In the genomic region with DNA sequence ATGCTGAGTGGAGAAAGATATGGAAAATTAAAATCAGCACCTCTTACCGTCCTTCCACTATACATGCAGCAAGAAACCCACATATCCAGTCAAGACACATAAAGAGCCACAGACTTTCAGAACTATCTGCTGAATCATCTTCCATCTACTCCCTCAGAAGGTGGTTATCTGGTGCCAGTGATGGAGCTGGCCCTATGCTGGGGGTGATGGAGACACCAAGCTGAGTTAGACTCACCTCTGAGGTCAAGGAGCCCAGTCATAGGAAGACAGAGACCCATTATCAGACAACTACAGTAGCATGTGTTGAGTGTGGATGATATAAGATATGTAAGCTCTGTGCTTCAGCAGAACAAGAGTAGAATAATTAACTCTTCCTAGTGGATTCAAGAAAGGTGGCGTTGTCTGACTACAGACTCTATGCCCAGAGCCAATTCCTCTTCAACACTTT, we compare ENCODE assay signal across 3 cellular contexts.
TF ChIP-seq lines count a peak whose summit lies in the region.

No MANE protein-coding gene starts in this region.

TF ChIP-seq in liver, 16 proteins besides CTCF, POLR2A, EP300 and RAD21:
- TF ChIP-seq, protein P1, sequence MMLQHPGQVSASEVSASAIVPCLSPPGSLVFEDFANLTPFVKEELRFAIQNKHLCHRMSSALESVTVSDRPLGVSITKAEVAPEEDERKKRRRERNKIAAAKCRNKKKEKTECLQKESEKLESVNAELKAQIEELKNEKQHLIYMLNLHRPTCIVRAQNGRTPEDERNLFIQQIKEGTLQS (IDR thresholded peaks at IDR 0.05) = no peak
- TF ChIP-seq, protein P2, sequence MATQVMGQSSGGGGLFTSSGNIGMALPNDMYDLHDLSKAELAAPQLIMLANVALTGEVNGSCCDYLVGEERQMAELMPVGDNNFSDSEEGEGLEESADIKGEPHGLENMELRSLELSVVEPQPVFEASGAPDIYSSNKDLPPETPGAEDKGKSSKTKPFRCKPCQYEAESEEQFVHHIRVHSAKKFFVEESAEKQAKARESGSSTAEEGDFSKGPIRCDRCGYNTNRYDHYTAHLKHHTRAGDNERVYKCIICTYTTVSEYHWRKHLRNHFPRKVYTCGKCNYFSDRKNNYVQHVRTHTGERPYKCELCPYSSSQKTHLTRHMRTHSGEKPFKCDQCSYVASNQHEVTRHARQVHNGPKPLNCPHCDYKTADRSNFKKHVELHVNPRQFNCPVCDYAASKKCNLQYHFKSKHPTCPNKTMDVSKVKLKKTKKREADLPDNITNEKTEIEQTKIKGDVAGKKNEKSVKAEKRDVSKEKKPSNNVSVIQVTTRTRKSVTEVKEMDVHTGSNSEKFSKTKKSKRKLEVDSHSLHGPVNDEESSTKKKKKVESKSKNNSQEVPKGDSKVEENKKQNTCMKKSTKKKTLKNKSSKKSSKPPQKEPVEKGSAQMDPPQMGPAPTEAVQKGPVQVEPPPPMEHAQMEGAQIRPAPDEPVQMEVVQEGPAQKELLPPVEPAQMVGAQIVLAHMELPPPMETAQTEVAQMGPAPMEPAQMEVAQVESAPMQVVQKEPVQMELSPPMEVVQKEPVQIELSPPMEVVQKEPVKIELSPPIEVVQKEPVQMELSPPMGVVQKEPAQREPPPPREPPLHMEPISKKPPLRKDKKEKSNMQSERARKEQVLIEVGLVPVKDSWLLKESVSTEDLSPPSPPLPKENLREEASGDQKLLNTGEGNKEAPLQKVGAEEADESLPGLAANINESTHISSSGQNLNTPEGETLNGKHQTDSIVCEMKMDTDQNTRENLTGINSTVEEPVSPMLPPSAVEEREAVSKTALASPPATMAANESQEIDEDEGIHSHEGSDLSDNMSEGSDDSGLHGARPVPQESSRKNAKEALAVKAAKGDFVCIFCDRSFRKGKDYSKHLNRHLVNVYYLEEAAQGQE (IDR thresholded peaks at IDR 0.05) = peak; percentile 36
- TF ChIP-seq HNF4G (IDR thresholded peaks at IDR 0.05) (no peak), SP1 (IDR thresholded peaks at IDR 0.05) (peak; percentile 9)

TF ChIP-seq in HepG2, 621 proteins besides CTCF, POLR2A, EP300 and RAD21:
- TF ChIP-seq SRSF9 (IDR thresholded peaks at IDR 0.05; ENCODE audit: borderline replicate concordance, insufficient read depth, low read depth, low read length, poor library complexity, severe bottlenecking) = no peak
- TF ChIP-seq ZNF557 (CRISPR knock-in tag; IDR thresholded peaks at IDR 0.05) = no peak
- TF ChIP-seq, protein P3, sequence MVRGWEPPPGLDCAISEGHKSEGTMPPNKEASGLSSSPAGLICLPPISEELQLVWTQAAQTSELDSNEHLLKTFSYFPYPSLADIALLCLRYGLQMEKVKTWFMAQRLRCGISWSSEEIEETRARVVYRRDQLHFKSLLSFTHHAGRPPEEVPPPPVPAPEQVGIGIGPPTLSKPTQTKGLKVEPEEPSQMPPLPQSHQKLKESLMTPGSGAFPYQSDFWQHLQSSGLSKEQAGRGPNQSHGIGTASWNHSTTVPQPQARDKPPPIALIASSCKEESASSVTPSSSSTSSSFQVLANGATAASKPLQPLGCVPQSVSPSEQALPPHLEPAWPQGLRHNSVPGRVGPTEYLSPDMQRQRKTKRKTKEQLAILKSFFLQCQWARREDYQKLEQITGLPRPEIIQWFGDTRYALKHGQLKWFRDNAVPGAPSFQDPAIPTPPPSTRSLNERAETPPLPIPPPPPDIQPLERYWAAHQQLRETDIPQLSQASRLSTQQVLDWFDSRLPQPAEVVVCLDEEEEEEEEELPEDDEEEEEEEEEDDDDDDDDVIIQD (CRISPR knock-in tag; IDR thresholded peaks at IDR 0.05; ENCODE audit: low read depth) = no peak
- no peak for TF ChIP-seq ZNF10 (CRISPR knock-in tag; IDR thresholded peaks at IDR 0.05; ENCODE audit: borderline replicate concordance, low read depth)
- TF ChIP-seq SRSF1 (optimal IDR thresholded peaks at IDR 0.05; ENCODE audit: low read depth, low read length) = no peak
- TF ChIP-seq ZSCAN9 (CRISPR knock-in tag; IDR thresholded peaks at IDR 0.05; ENCODE audit: borderline replicate concordance) = no peak
- no peak for TF ChIP-seq NRL (CRISPR knock-in tag; IDR thresholded peaks at IDR 0.05; ENCODE audit: borderline replicate concordance)
- no peak for TF ChIP-seq SMC3 (IDR thresholded peaks at IDR 0.05; ENCODE audit: low read length)
- TF ChIP-seq ZNF788 (CRISPR knock-in tag; IDR thresholded peaks at IDR 0.05; ENCODE audit: borderline replicate concordance) = no peak
- no peak for TF ChIP-seq GATAD1 (CRISPR knock-in tag; IDR thresholded peaks at IDR 0.05)

TF ChIP-seq in K562, 482 proteins besides CTCF, POLR2A, EP300 and RAD21 (continues in another document):
- TF ChIP-seq, protein P4, sequence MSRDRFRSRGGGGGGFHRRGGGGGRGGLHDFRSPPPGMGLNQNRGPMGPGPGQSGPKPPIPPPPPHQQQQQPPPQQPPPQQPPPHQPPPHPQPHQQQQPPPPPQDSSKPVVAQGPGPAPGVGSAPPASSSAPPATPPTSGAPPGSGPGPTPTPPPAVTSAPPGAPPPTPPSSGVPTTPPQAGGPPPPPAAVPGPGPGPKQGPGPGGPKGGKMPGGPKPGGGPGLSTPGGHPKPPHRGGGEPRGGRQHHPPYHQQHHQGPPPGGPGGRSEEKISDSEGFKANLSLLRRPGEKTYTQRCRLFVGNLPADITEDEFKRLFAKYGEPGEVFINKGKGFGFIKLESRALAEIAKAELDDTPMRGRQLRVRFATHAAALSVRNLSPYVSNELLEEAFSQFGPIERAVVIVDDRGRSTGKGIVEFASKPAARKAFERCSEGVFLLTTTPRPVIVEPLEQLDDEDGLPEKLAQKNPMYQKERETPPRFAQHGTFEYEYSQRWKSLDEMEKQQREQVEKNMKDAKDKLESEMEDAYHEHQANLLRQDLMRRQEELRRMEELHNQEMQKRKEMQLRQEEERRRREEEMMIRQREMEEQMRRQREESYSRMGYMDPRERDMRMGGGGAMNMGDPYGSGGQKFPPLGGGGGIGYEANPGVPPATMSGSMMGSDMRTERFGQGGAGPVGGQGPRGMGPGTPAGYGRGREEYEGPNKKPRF (IDR thresholded peaks at IDR 0.05; ENCODE audit: low read depth, low read length) = no peak
- TF ChIP-seq HDAC2 (IDR thresholded peaks at IDR 0.05) (peak; percentile 99), ZNF212 (CRISPR knock-in tag; IDR thresholded peaks at IDR 0.05) (no peak), LEF1 (IDR thresholded peaks at IDR 0.05) (peak; percentile 86), L3MBTL2 (IDR thresholded peaks at IDR 0.05) (peak; percentile 86), ARID2 (IDR thresholded peaks at IDR 0.05) (no peak), SMARCC2 (IDR thresholded peaks at IDR 0.05; ENCODE audit: low read depth) (peak; percentile 98), THRAP3 (IDR thresholded peaks at IDR 0.05; ENCODE audit: borderline replicate concordance) (0 out of 2 replicates have a peak, but pooled peaks have one; percentile 11), TOE1 (IDR thresholded peaks at IDR 0.05; ENCODE audit: borderline replicate concordance) (peak; percentile 73; the same call in 1 of the 2 replicates), TOE1 (CRISPR knock-in tag; IDR thresholded peaks at IDR 0.05; ENCODE audit: borderline replicate concordance, low read depth) (no peak), CREB1 (IDR thresholded peaks at IDR 0.05) (peak; percentile 83), CREB1 (CRISPR knock-in tag; IDR thresholded peaks at IDR 0.05) (no peak), KHSRP (IDR thresholded peaks at IDR 0.05) (peak; percentile 82), NFIC (IDR thresholded peaks at IDR 0.05) (peak; percentile 96), NR4A1 (CRISPR knock-in tag; IDR thresholded peaks at IDR 0.05) (0 out of 2 replicates have a peak, but pooled peaks have one; percentile 28), NR4A1 (tag; IDR thresholded peaks at IDR 0.05) (peak; percentile 68), SRF (CRISPR knock-in tag; IDR thresholded peaks at IDR 0.05) (no peak; a peak in 1 of 4 replicates), LARP7 (IDR thresholded peaks at IDR 0.05) (0 out of 2 replicates have a peak, but pooled peaks have one; percentile 33), GTF2A2 (tag; IDR thresholded peaks at IDR 0.05) (no peak), KDM1A (IDR thresholded peaks at IDR 0.05) (peak; percentile 98 to 99), LCOR (CRISPR knock-in tag; IDR thresholded peaks at IDR 0.05) (peak; percentile 68; the same call in 1 of the 2 replicates), SMARCB1 (IDR thresholded peaks at IDR 0.05; ENCODE audit: insufficient read length, low read depth) (peak; percentile 91), CCNT2 (IDR thresholded peaks at IDR 0.05; ENCODE audit: borderline replicate concordance, extremely low read depth, insufficient read length, low read depth, low read length) (peak; percentile 94), NBN (IDR thresholded peaks at IDR 0.05; ENCODE audit: low read depth) (peak; percentile 94), JUND (IDR thresholded peaks at IDR 0.05; ENCODE audit: borderline replicate concordance, low read depth, low read length) (peak; percentile 83), JUND (tag; IDR thresholded peaks at IDR 0.05; ENCODE audit: borderline replicate concordance, low read depth, low read length) (peak; percentile 87; the same call in 2 of the 3 replicates), ZEB2 (IDR thresholded peaks at IDR 0.05) (peak; percentile 99), BACH1 (tag; IDR thresholded peaks at IDR 0.05) (peak; percentile 37; the same call in 1 of the 2 replicates)
- TF ChIP-seq, protein P5, sequence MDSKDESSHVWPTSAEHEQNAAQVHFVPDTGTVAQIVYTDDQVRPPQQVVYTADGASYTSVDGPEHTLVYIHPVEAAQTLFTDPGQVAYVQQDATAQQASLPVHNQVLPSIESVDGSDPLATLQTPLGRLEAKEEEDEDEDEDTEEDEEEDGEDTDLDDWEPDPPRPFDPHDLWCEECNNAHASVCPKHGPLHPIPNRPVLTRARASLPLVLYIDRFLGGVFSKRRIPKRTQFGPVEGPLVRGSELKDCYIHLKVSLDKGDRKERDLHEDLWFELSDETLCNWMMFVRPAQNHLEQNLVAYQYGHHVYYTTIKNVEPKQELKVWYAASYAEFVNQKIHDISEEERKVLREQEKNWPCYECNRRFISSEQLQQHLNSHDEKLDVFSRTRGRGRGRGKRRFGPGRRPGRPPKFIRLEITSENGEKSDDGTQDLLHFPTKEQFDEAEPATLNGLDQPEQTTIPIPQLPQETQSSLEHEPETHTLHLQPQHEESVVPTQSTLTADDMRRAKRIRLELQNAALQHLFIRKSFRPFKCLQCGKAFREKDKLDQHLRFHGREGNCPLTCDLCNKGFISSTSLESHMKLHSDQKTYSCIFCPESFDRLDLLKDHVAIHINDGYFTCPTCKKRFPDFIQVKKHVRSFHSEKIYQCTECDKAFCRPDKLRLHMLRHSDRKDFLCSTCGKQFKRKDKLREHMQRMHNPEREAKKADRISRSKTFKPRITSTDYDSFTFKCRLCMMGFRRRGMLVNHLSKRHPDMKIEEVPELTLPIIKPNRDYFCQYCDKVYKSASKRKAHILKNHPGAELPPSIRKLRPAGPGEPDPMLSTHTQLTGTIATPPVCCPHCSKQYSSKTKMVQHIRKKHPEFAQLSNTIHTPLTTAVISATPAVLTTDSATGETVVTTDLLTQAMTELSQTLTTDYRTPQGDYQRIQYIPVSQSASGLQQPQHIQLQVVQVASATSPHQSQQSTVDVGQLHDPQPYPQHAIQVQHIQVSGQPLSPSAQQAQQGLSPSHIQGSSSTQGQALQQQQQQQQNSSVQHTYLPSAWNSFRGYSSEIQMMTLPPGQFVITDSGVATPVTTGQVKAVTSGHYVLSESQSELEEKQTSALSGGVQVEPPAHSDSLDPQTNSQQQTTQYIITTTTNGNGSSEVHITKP (IDR thresholded peaks at IDR 0.05; ENCODE audit: partially characterized antibody) = peak; percentile 29
- TF ChIP-seq, protein P6, sequence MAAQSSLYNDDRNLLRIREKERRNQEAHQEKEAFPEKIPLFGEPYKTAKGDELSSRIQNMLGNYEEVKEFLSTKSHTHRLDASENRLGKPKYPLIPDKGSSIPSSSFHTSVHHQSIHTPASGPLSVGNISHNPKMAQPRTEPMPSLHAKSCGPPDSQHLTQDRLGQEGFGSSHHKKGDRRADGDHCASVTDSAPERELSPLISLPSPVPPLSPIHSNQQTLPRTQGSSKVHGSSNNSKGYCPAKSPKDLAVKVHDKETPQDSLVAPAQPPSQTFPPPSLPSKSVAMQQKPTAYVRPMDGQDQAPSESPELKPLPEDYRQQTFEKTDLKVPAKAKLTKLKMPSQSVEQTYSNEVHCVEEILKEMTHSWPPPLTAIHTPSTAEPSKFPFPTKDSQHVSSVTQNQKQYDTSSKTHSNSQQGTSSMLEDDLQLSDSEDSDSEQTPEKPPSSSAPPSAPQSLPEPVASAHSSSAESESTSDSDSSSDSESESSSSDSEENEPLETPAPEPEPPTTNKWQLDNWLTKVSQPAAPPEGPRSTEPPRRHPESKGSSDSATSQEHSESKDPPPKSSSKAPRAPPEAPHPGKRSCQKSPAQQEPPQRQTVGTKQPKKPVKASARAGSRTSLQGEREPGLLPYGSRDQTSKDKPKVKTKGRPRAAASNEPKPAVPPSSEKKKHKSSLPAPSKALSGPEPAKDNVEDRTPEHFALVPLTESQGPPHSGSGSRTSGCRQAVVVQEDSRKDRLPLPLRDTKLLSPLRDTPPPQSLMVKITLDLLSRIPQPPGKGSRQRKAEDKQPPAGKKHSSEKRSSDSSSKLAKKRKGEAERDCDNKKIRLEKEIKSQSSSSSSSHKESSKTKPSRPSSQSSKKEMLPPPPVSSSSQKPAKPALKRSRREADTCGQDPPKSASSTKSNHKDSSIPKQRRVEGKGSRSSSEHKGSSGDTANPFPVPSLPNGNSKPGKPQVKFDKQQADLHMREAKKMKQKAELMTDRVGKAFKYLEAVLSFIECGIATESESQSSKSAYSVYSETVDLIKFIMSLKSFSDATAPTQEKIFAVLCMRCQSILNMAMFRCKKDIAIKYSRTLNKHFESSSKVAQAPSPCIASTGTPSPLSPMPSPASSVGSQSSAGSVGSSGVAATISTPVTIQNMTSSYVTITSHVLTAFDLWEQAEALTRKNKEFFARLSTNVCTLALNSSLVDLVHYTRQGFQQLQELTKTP (IDR thresholded peaks at IDR 0.05; ENCODE audit: low read depth in 1 of 2, partially characterized antibody in 2 of 2) = peak in 1 of 2 experiments; percentile 72
- TF ChIP-seq, protein P7, sequence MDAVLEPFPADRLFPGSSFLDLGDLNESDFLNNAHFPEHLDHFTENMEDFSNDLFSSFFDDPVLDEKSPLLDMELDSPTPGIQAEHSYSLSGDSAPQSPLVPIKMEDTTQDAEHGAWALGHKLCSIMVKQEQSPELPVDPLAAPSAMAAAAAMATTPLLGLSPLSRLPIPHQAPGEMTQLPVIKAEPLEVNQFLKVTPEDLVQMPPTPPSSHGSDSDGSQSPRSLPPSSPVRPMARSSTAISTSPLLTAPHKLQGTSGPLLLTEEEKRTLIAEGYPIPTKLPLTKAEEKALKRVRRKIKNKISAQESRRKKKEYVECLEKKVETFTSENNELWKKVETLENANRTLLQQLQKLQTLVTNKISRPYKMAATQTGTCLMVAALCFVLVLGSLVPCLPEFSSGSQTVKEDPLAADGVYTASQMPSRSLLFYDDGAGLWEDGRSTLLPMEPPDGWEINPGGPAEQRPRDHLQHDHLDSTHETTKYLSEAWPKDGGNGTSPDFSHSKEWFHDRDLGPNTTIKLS (IDR thresholded peaks at IDR 0.05; ENCODE audit: borderline replicate concordance, low read depth) = peak; percentile 54; the same call in 1 of the 2 replicates
- TF ChIP-seq, protein P8, sequence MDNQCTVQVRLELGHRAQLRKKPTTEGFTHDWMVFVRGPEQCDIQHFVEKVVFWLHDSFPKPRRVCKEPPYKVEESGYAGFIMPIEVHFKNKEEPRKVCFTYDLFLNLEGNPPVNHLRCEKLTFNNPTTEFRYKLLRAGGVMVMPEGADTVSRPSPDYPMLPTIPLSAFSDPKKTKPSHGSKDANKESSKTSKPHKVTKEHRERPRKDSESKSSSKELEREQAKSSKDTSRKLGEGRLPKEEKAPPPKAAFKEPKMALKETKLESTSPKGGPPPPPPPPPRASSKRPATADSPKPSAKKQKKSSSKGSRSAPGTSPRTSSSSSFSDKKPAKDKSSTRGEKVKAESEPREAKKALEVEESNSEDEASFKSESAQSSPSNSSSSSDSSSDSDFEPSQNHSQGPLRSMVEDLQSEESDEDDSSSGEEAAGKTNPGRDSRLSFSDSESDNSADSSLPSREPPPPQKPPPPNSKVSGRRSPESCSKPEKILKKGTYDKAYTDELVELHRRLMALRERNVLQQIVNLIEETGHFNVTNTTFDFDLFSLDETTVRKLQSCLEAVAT (IDR thresholded peaks at IDR 0.05) = peak; percentile 26 to 87; a peak in 2 of 4 replicates
